In the genomic region with DNA sequence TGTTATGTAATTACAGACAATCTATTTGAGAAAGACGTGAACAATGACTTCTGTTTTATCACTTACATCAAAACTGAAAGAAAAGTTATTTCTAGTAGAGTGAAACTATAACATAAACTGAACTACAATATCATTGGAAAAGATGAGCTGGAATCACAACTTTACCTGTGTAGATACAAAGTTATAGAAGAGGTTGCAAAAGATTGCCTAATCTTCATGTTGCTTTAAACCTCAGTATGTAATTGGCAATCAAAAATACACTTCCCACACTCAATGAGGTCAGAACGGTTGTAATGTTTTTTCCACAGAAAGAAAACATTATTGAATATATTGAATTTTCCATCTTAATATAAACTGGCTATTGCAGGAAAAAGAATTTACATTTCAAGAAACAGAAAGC, we compare ENCODE assay signal across 22 cellular contexts.
"Had no signal": no experiment of that assay in that cellular context is flagged by ENCODE, and none has a peak within 500 bp of the region (broad histone marks: within the 10 kb centered on the region; RNA-seq: fewer than 3 reads in every experiment).

No MANE protein-coding gene starts in this region.

- H3K4me1 Mint-ChIP-seq: activated CD4-positive, alpha-beta memory T cell treated with anti-CD3 and anti-CD28 coated beads, Interleukin-2, amount 10 ng/mL, durations not matched to agents 7 days and 5 days had no signal

- DNase-seq: activated CD4-positive, alpha-beta memory T cell treated with anti-CD3 and anti-CD28 coated beads, Interleukin-2, amount 10 ng/mL, durations not matched to agents 7 days and 5 days; activated CD4-positive, alpha-beta T cell treated with anti-CD3 and anti-CD28 coated beads for 4 hours; activated CD4-positive, CD25-positive, alpha-beta regulatory T cell; activated CD8-positive, alpha-beta memory T cell treated with anti-CD3 and anti-CD28 coated beads, Interleukin-2, amount 50 U/mL, for 48 hours; activated gamma-delta T cell; cerebellar nuclear complex; colonic mucosa; effector CD8-positive, alpha-beta T cell; esophagus squamous epithelium; foreskin melanocyte; islet precursor cell; left ventricle myocardium superior; ovary; sigmoid colon; small intestine; stimulated activated CD4-positive, alpha-beta T cell treated with anti-CD3 and anti-CD28 coated beads, Interleukin-4, amount 100 ng/mL, for 24 hours; tibial artery; upper lobe of right lung had no signal

- H3K27ac Mint-ChIP-seq: activated CD4-positive, alpha-beta memory T cell treated with anti-CD3 and anti-CD28 coated beads, Interleukin-2, amount 10 ng/mL, durations not matched to agents 7 days and 5 days; activated naive CD8-positive, alpha-beta T cell; progenitor cell of endocrine pancreas; stimulated activated effector memory CD8-positive, alpha-beta T cell treated with anti-CD3 and anti-CD28 coated beads, Interleukin-12 subunit alpha, Interleukin-12 subunit beta, amount 100 ng/mL, for 72 hours had no signal

- H3K4me3 Mint-ChIP-seq: activated CD4-positive, alpha-beta memory T cell treated with anti-CD3 and anti-CD28 coated beads, Interleukin-2, amount 10 ng/mL, durations not matched to agents 7 days and 5 days; activated naive CD8-positive, alpha-beta T cell; brain; stimulated activated effector memory CD8-positive, alpha-beta T cell treated with anti-CD3 and anti-CD28 coated beads, Interleukin-12 subunit alpha, Interleukin-12 subunit beta, amount 100 ng/mL, for 72 hours had no signal

- H3K9me3 Mint-ChIP-seq: stimulated activated effector memory CD8-positive, alpha-beta T cell treated with anti-CD3 and anti-CD28 coated beads, Interleukin-12 subunit alpha, Interleukin-12 subunit beta, amount 100 ng/mL, for 72 hours had no signal

- ATAC-seq: left ventricle myocardium superior; stimulated activated effector memory CD8-positive, alpha-beta T cell treated with anti-CD3 and anti-CD28 coated beads, Interleukin-12 subunit alpha, Interleukin-12 subunit beta, amount 100 ng/mL, for 72 hours; upper lobe of right lung had no signal

- H3K27me3 Mint-ChIP-seq: activated CD4-positive, alpha-beta memory T cell treated with anti-CD3 and anti-CD28 coated beads, Interleukin-2, amount 10 ng/mL, durations not matched to agents 7 days and 5 days; activated naive CD8-positive, alpha-beta T cell; brain; progenitor cell of endocrine pancreas had no signal
